8 cellular contexts compared by ENCODE assay signal in the genomic region with DNA sequence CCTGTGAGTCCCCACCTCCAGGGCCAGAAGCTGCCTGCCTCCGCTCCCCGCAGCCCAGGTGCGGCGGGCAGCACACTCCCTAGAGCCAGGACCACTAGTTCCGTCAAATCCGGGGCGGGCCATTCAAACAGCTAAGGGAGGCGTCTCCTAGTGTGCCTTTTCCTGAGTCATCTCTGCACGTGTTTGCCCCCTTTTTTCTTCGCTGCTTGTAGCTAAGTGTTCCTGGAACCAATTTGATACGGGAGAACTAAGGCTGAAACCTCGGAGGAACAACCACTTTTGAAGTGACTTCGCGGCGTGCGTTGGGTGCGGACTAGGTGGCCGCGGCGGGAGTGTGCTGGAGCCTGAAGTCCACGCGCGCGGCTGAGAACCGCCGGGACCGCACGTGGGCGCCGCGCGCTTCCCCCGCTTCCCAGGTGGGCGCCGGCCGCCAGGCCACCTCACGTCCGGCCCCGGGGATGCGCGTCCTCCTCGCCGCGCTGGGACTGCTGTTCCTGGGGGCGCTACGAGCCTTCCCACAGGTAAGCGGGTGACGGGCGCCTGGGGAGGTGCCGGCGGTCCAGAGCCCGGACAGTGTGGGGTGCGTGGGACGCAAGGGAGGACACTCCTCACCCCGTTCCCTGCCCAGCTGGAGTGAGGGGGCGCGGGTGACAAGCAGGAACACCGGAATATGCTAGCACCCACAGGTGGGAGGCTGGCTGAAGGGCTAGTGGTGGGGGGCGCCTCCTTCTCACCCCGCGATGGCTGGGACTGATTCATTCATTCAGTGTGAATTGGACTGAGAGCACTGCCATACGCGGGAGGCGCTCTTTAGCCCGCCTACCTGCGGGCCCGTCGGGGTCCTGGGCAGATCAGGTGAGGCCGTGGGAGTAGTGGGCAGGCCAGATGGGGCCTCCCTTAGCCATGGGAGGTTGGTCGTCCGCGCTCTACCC. TPM values are rescaled to one million over a fixed set of nuclear protein-coding genes. Genes with fewer than 3 reads are reported as not detected.
DNase-seq lines count a peak whose midpoint lies in the region; ATAC-seq and TF ChIP-seq lines count a peak whose summit lies in the region.

A gene (plus strand): TSS at position 163 of the 932 bp plus-strand sequence. CDS start 296 bp downstream, at position 459.

- no peak within 1 kb of the TSS for H3K9ac ChIP-seq in adipocyte (ENCODE audit: low read length)

- WGBS in ovary, 3 donors = 3 to 4% (median 4%) methylated on average over 67 to 72 of the region's 72 CpGs

- TF ChIP-seq CTCF in natural killer cell (IDR thresholded peaks at IDR 0.05) (no peak), ovary (IDR thresholded peaks at IDR 0.05) (no peak)

- H3K9me3 ChIP-seq in adipocyte (ENCODE audit: control insufficient read depth, low read length) (peaks cover 6% of the 10 kb centered on the region), ovary (no peaks in the 10 kb centered on the region)

- no peak for TF ChIP-seq POLR2A in ovary (IDR thresholded peaks at IDR 0.05)

- TF ChIP-seq EP300 in ovary (IDR thresholded peaks at IDR 0.05) = no peak

- H3K27me3 ChIP-seq in adipocyte (replicated peaks; ENCODE audit: control insufficient read depth, insufficient read depth, low read length) (peaks cover 47% of the 10 kb centered on the region), ovary (no peaks in the 10 kb centered on the region)

- ATAC-seq in natural killer cell (peak in 2 of 3 donors; percentile 58 to 82), HG03521 (IDR thresholded peaks at IDR 0.05; ENCODE audit: unreplicated experiment) (no peak)

- peak within 1 kb of the TSS; percentile 68 for H3K4me3 ChIP-seq in Jurkat, Clone E6-1 (ENCODE audit: low read length)
- peak within 1 kb of the TSS; percentile 47 for H3K4me3 ChIP-seq in adipocyte (ENCODE audit: low read length)
- no peak within 1 kb of the TSS for H3K4me3 ChIP-seq in ovary

- no peak within 1 kb of the TSS for H3K27ac Mint-ChIP-seq in natural killer cell

- H3K27me3 Mint-ChIP-seq in natural killer cell (ENCODE audit: low read depth in 2 of 2) = peaks cover 43 to 46% of the 10 kb centered on the region in 2 donors

- DNase-seq in EH (ENCODE audit: low read depth) (peak; percentile 23), adipocyte (ENCODE audit: low read depth) (peak; percentile 17), natural killer cell (no peak), ovary (no peak), NOMO-1 (lab: John Stamatoyannopoulos, UW; ENCODE audit: unreplicated experiment in 2 of 2) (no peak), GDM1 (lab: John Stamatoyannopoulos, UW) (no peak)
- peak; percentile 76 for DNase-seq in Jurkat, Clone E6-1 (ENCODE audit: low read depth, low spot score)

- H3K4me1 ChIP-seq in adipocyte (ENCODE audit: control insufficient read depth, insufficient read depth, low read length) (peaks cover 9% of the 10 kb centered on the region), ovary (ENCODE audit: insufficient read depth) (peaks cover 10% of the 10 kb centered on the region)

- no peaks in the 10 kb centered on the region for H3K36me3 Mint-ChIP-seq in natural killer cell

- peak within 1 kb of the TSS; percentile 58 for H3K4me3 Mint-ChIP-seq in natural killer cell

- H3K4me1 Mint-ChIP-seq in natural killer cell = peaks cover 21 to 27% of the 10 kb centered on the region in 2 donors

- H3K36me3 ChIP-seq in adipocyte (ENCODE audit: control insufficient read depth, insufficient read depth, low read length, severe bottlenecking) = no peaks in the 10 kb centered on the region
- H3K36me3 ChIP-seq in ovary = no peaks in the 10 kb centered on the region

- no peaks in the 10 kb centered on the region for H3K9me3 Mint-ChIP-seq in natural killer cell

- H3K27ac ChIP-seq in ovary = no peak within 1 kb of the TSS

- intact Hi-C loops in natural killer cell (cut with micrococcal nuclease) = no loop called here
- intact Hi-C loops in ovary (cut with DNase I) = no loop called here

RNA-seq across cellular contexts. Expression of the gene that starts here (rescaled TPM):
- polyA plus RNA-seq in Jurkat, Clone E6-1 (2012; ENCODE audit: insufficient read depth, insufficient read length) = 10.4 TPM
- total RNA-seq in natural killer cell (1 to 10 TPM in 1 of 3 donors, under 1 TPM in 2; 0.34 to 1.7 (median 0.50) TPM), ovary (10 to 100 TPM in 1 of 7 donors, under 1 TPM in 6; 0.25 to 10.9 (median 0.45) TPM)
- polyA plus RNA-seq in ovary = under 1 TPM; 0.17 to 0.65 TPM

Comparison
In these comparisons a context has a peak if more than half of its experiments do, and no peak if none do; other contexts are left out.
1. DNase-seq: peak in EH (single experiment), Jurkat, Clone E6-1 (single experiment) and adipocyte (single experiment); none in natural killer cell (single experiment), ovary (0 of 5), NOMO-1 (0 of 2) and GDM1 (single experiment).